Comparison of ENCODE assay signal across 1 cellular context in genomic region chr1:151846062-151846568, GRCh38.
TF ChIP-seq lines count a peak whose summit lies in the region.

No MANE protein-coding gene starts in this region.

TF ChIP-seq in H1, 55 proteins besides CTCF, POLR2A, EP300 and RAD21:
- TF ChIP-seq HDAC6 (IDR thresholded peaks at IDR 0.05; ENCODE audit: low read depth, low read length): no peak
- TF ChIP-seq NANOG (IDR thresholded peaks at IDR 0.05; ENCODE audit: insufficient read depth, low read depth, low read length, poor library complexity, severe bottlenecking): no peak
- peak; percentile 47; the same call in 1 of the 2 replicates for TF ChIP-seq JUND (IDR thresholded peaks at IDR 0.05; ENCODE audit: low read length)
- TF ChIP-seq RNF2 (IDR thresholded peaks at IDR 0.05; ENCODE audit: borderline replicate concordance, low read depth, low read length, missing control alignments, poor library complexity, severe bottlenecking): no peak
- no peak for TF ChIP-seq CTBP2 (IDR thresholded peaks at IDR 0.05; ENCODE audit: borderline replicate concordance, insufficient read depth, insufficient read length, low read length)
- no peak for TF ChIP-seq KDM1A (IDR thresholded peaks at IDR 0.05; ENCODE audit: borderline replicate concordance, low read length)
- no peak for TF ChIP-seq GABPA (IDR thresholded peaks at IDR 0.05; ENCODE audit: borderline replicate concordance, insufficient read depth, low read length)
- TF ChIP-seq, protein P1, sequence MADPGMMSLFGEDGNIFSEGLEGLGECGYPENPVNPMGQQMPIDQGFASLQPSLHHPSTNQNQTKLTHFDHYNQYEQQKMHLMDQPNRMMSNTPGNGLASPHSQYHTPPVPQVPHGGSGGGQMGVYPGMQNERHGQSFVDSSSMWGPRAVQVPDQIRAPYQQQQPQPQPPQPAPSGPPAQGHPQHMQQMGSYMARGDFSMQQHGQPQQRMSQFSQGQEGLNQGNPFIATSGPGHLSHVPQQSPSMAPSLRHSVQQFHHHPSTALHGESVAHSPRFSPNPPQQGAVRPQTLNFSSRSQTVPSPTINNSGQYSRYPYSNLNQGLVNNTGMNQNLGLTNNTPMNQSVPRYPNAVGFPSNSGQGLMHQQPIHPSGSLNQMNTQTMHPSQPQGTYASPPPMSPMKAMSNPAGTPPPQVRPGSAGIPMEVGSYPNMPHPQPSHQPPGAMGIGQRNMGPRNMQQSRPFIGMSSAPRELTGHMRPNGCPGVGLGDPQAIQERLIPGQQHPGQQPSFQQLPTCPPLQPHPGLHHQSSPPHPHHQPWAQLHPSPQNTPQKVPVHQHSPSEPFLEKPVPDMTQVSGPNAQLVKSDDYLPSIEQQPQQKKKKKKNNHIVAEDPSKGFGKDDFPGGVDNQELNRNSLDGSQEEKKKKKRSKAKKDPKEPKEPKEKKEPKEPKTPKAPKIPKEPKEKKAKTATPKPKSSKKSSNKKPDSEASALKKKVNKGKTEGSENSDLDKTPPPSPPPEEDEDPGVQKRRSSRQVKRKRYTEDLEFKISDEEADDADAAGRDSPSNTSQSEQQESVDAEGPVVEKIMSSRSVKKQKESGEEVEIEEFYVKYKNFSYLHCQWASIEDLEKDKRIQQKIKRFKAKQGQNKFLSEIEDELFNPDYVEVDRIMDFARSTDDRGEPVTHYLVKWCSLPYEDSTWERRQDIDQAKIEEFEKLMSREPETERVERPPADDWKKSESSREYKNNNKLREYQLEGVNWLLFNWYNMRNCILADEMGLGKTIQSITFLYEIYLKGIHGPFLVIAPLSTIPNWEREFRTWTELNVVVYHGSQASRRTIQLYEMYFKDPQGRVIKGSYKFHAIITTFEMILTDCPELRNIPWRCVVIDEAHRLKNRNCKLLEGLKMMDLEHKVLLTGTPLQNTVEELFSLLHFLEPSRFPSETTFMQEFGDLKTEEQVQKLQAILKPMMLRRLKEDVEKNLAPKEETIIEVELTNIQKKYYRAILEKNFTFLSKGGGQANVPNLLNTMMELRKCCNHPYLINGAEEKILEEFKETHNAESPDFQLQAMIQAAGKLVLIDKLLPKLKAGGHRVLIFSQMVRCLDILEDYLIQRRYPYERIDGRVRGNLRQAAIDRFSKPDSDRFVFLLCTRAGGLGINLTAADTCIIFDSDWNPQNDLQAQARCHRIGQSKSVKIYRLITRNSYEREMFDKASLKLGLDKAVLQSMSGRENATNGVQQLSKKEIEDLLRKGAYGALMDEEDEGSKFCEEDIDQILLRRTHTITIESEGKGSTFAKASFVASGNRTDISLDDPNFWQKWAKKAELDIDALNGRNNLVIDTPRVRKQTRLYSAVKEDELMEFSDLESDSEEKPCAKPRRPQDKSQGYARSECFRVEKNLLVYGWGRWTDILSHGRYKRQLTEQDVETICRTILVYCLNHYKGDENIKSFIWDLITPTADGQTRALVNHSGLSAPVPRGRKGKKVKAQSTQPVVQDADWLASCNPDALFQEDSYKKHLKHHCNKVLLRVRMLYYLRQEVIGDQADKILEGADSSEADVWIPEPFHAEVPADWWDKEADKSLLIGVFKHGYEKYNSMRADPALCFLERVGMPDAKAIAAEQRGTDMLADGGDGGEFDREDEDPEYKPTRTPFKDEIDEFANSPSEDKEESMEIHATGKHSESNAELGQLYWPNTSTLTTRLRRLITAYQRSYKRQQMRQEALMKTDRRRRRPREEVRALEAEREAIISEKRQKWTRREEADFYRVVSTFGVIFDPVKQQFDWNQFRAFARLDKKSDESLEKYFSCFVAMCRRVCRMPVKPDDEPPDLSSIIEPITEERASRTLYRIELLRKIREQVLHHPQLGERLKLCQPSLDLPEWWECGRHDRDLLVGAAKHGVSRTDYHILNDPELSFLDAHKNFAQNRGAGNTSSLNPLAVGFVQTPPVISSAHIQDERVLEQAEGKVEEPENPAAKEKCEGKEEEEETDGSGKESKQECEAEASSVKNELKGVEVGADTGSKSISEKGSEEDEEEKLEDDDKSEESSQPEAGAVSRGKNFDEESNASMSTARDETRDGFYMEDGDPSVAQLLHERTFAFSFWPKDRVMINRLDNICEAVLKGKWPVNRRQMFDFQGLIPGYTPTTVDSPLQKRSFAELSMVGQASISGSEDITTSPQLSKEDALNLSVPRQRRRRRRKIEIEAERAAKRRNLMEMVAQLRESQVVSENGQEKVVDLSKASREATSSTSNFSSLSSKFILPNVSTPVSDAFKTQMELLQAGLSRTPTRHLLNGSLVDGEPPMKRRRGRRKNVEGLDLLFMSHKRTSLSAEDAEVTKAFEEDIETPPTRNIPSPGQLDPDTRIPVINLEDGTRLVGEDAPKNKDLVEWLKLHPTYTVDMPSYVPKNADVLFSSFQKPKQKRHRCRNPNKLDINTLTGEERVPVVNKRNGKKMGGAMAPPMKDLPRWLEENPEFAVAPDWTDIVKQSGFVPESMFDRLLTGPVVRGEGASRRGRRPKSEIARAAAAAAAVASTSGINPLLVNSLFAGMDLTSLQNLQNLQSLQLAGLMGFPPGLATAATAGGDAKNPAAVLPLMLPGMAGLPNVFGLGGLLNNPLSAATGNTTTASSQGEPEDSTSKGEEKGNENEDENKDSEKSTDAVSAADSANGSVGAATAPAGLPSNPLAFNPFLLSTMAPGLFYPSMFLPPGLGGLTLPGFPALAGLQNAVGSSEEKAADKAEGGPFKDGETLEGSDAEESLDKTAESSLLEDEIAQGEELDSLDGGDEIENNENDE (IDR thresholded peaks at IDR 0.05; ENCODE audit: insufficient replicate concordance, low read length): no peak
- no peak for TF ChIP-seq RXRA (IDR thresholded peaks at IDR 0.05; ENCODE audit: insufficient read depth, low read depth, low read length)
- TF ChIP-seq CREB1 (IDR thresholded peaks at IDR 0.05): no peak
- TF ChIP-seq SIN3A (conservative IDR thresholded peaks at IDR 0.05 in 1 of 2, IDR thresholded peaks at IDR 0.05 in 1 of 2; ENCODE audit: low read depth in 1 of 2, low read length in 2 of 2): no peak
- TF ChIP-seq NRF1 (IDR thresholded peaks at IDR 0.05; ENCODE audit: low read depth, low read length): no peak
- no peak for TF ChIP-seq TEAD4 (IDR thresholded peaks at IDR 0.05; ENCODE audit: low read depth, low read length)
- TF ChIP-seq BACH1 (IDR thresholded peaks at IDR 0.05; ENCODE audit: low read length): peak; percentile 10; the same call in 1 of the 2 replicates
- no peak for TF ChIP-seq ASH2L (IDR thresholded peaks at IDR 0.05; ENCODE audit: low read length)
